Comparison of ENCODE assay signal across 9 cellular contexts in genomic region chr21:30434033-30434631, GRCh38. TPM values are rescaled to one million over a fixed set of nuclear protein-coding genes. Genes with fewer than 3 reads are reported as not detected.
A peak's percentile ranks its signal among the peaks of the same experiment; 100 is the strongest.
DNase-seq lines count a peak whose midpoint lies in the region; ATAC-seq and TF ChIP-seq lines count a peak whose summit lies in the region.
"Had no signal": no experiment of that assay in that cellular context is flagged by ENCODE, and none has a peak within 500 bp of the region (broad histone marks: within the 10 kb centered on the region; RNA-seq: fewer than 3 reads in every experiment).

No MANE protein-coding gene starts in this region.

- no TSS peak for BruUV-seq in MCF 10A (replicated peaks; lab: Mats Ljungman, UMichigan)

- ATAC-seq in HG02678 (IDR thresholded peaks at IDR 0.05; ENCODE audit: unreplicated experiment) = no peak
- no peak for ATAC-seq in HG03457 (IDR thresholded peaks at IDR 0.05; ENCODE audit: unreplicated experiment)

- no peak overlapping the region for H3K9ac ChIP-seq in mesendoderm (ENCODE audit: low read length)

- no peaks in the 10 kb centered on the region for H3K27me3 ChIP-seq in mesendoderm (ENCODE audit: insufficient read depth, low read length, poor library complexity)

- no peak overlapping the region for H2BK15ac ChIP-seq in mesendoderm (replicated peaks; ENCODE audit: low read depth)

- no peaks in the 10 kb centered on the region for H3K36me3 Mint-ChIP-seq in MCF 10A (ENCODE audit: insufficient read depth, unreplicated experiment)

- no peak overlapping the region for H3K27ac Mint-ChIP-seq in MCF 10A (ENCODE audit: low read depth, unreplicated experiment)

- no peak overlapping the region for H3K23ac ChIP-seq in mesendoderm (ENCODE audit: low read length)

- WGBS in mesendoderm (ENCODE audit: extremely low coverage, insufficient coverage, low lambda C conversion rate) = no CpG with 5 or more reads among the region's 10 CpGs

- H3K4me2 ChIP-seq in mesendoderm (ENCODE audit: low read length) = no peak overlapping the region

- POLR2A ChIA-PET in HEK293T (lab: Yijun Ruan, JAX) = no interaction called here
- POLR2A ChIA-PET in MCF 10A (lab: Yijun Ruan, JAX) = interaction anchor here (0.6 kb wide), 2 partner anchors 260 to 287 kb away, joined by 3 to 5 read pairs; no protein-coding TSS in a partner anchor

- H2AK5ac ChIP-seq in mesendoderm (ENCODE audit: low read length) = no peak overlapping the region

- peak; percentile 44 for TF ChIP-seq CTCF in MCF 10A (IDR thresholded peaks at IDR 0.05; ENCODE audit: unreplicated experiment)

- H4K5ac ChIP-seq in mesendoderm (ENCODE audit: low read length) = no peak overlapping the region

- no peak overlapping the region for H3K4ac ChIP-seq in mesendoderm (ENCODE audit: low read depth, low read length)

- no peaks in the 10 kb centered on the region for H3K36me3 ChIP-seq in mesendoderm (ENCODE audit: control insufficient read depth, insufficient read depth, low read length)

- H4K8ac ChIP-seq in mesendoderm (ENCODE audit: low read depth, low read length) = no peak overlapping the region

- H3K4me3 ChIP-seq in mesendoderm (ENCODE audit: low read length) = no peak overlapping the region

- no peak overlapping the region for H2BK5ac ChIP-seq in mesendoderm (ENCODE audit: low read length)

- intact Hi-C loops in MCF 10A (cut with micrococcal nuclease) = loop anchor here (5.0 to 10.0 kb wide), 2 partner anchors 89 to 653 kb away; partner anchors contain the start of gene KRTAP23-1

- no peaks in the 10 kb centered on the region for H3K9me3 Mint-ChIP-seq in MCF 10A (ENCODE audit: unreplicated experiment)

- no peaks in the 10 kb centered on the region for H3K79me2 ChIP-seq in mesendoderm (ENCODE audit: control insufficient read depth, insufficient read depth, low read length)

- H3K56ac ChIP-seq in mesendoderm (ENCODE audit: low read length) = no peak overlapping the region

- H3K4me1 Mint-ChIP-seq in MCF 10A (ENCODE audit: insufficient read depth, unreplicated experiment) = peaks cover 6% of the 10 kb centered on the region

- H3K4me3 Mint-ChIP-seq in MCF 10A (ENCODE audit: unreplicated experiment) = no peak overlapping the region

- no peaks in the 10 kb centered on the region for H3K79me1 ChIP-seq in mesendoderm (ENCODE audit: low read length)

- H3K27ac ChIP-seq in mesendoderm (ENCODE audit: low read depth, low read length) = no peak overlapping the region

- peaks cover 89% of the 10 kb centered on the region for H3K27me3 Mint-ChIP-seq in MCF 10A (ENCODE audit: insufficient read depth, unreplicated experiment)

- no peaks in the 10 kb centered on the region for H3K4me1 ChIP-seq in mesendoderm (ENCODE audit: control insufficient read depth, low read depth, low read length)

- H2BK120ac ChIP-seq in mesendoderm (ENCODE audit: low read depth, low read length) = no peak overlapping the region

- peak; percentile 18 for DNase-seq in ELF-1 (ENCODE audit: low read depth, low spot score)
- DNase-seq in HEK293T (ENCODE audit: extremely low spot score) = peak; percentile 62
- DNase-seq in NCI-H82 treated with DMSO at 0.1 percent for 48 hours (lab: John Stamatoyannopoulos, UW; ENCODE audit: unreplicated experiment) = peak; percentile 10
- peak; percentile 67 for DNase-seq in MCF 10A (ENCODE audit: unreplicated experiment)
- DNase-seq in mesendoderm = peak; percentile 83
- no peak for DNase-seq in germinal center (ENCODE audit: low spot score)

- CTCF ChIA-PET in HEK293T (lab: Yijun Ruan, JAX) (interaction anchor here (0.6 to 1.6 kb wide), 6 partner anchors 9 to 488 kb away, joined by 3 to 8 read pairs (median 3); no protein-coding TSS in a partner anchor), MCF 10A (lab: Yijun Ruan, JAX) (interaction anchor here (0.5 to 2.0 kb wide), 14 partner anchors 10 to 955 kb away, joined by 3 to 10 read pairs (median 3); partner anchors contain the start of gene KRTAP27-1)

- no peak overlapping the region for H3K18ac ChIP-seq in mesendoderm (ENCODE audit: low read length)

TF ChIP-seq in HEK293T, 16 proteins besides CTCF, POLR2A, EP300 and RAD21:
- TF ChIP-seq PKNOX1 (IDR thresholded peaks at IDR 0.05) (no peak), ELF4 (IDR thresholded peaks at IDR 0.05) (no peak), FOXK2 (IDR thresholded peaks at IDR 0.05) (no peak), ZNF384 (IDR thresholded peaks at IDR 0.05) (no peak), BHLHE40 (IDR thresholded peaks at IDR 0.05; ENCODE audit: borderline replicate concordance) (no peak), ARNT (IDR thresholded peaks at IDR 0.05) (no peak), SP1 (IDR thresholded peaks at IDR 0.05) (no peak), NFRKB (IDR thresholded peaks at IDR 0.05) (no peak), LEF1 (IDR thresholded peaks at IDR 0.05; ENCODE audit: borderline replicate concordance) (no peak), CTBP1 (IDR thresholded peaks at IDR 0.05; ENCODE audit: borderline replicate concordance) (no peak), L3MBTL2 (conservative IDR thresholded peaks at IDR 0.05) (no peak), SUZ12 (IDR thresholded peaks at IDR 0.05) (no peak), TARDBP (IDR thresholded peaks at IDR 0.05) (no peak), HDGF (IDR thresholded peaks at IDR 0.05; ENCODE audit: borderline replicate concordance) (no peak), FOXM1 (IDR thresholded peaks at IDR 0.05; ENCODE audit: borderline replicate concordance) (no peak), FOXA1 (IDR thresholded peaks at IDR 0.05) (no peak)

RNA-seq across cellular contexts. Expression of gene KRTAP13-4, which starts 4.1 kb away (rescaled TPM):
- total RNA-seq in MCF 10A (2022) = not detected in 2 replicates
- 0.39 TPM for polyA plus RNA-seq in mesendoderm (2013, experiment 1 of 2)
- 0.39 TPM for polyA plus RNA-seq in mesendoderm (2013, experiment 2 of 2)
- total RNA-seq: mononuclear cell had no signal

RNA-seq across cellular contexts. Expression of gene KRTAP15-1, which starts 5.9 kb away (rescaled TPM):
- not detected in 2 replicates for total RNA-seq in MCF 10A (2022)
- not detected for polyA plus RNA-seq in mesendoderm (2013, experiment 1 of 2)
- not detected for polyA plus RNA-seq in mesendoderm (2013, experiment 2 of 2)
- total RNA-seq: mononuclear cell had no signal

RNA-seq across cellular contexts. Expression of gene KRTAP13-3, which starts 8.4 kb away (rescaled TPM):
- not detected in 2 replicates for total RNA-seq in MCF 10A (2022)
- polyA plus RNA-seq in mesendoderm (2013, experiment 1 of 2) = not detected
- not detected for polyA plus RNA-seq in mesendoderm (2013, experiment 2 of 2)
- total RNA-seq: mononuclear cell had no signal

RNA-seq across cellular contexts. Expression of gene KRTAP13-1, which starts 38.3 kb away (rescaled TPM):
- not detected in 2 replicates for total RNA-seq in MCF 10A (2022)
- polyA plus RNA-seq in mesendoderm (2013, experiment 1 of 2) = not detected
- polyA plus RNA-seq in mesendoderm (2013, experiment 2 of 2) = not detected
- total RNA-seq: mononuclear cell had no signal

RNA-seq across cellular contexts. Expression of gene KRTAP19-1, which starts 46.0 kb away (rescaled TPM):
- not detected in 2 replicates for total RNA-seq in MCF 10A (2022)
- not detected for polyA plus RNA-seq in mesendoderm (2013, experiment 1 of 2)
- not detected for polyA plus RNA-seq in mesendoderm (2013, experiment 2 of 2)
- total RNA-seq: mononuclear cell had no signal
